Comparison of ENCODE assay signal across 10 cellular contexts in genomic region chr1:6922096-6922931, GRCh38.
DNase-seq lines count a peak whose midpoint lies in the region; ATAC-seq and TF ChIP-seq lines count a peak whose summit lies in the region.
"Had no signal": no experiment of that assay in that cellular context is flagged by ENCODE, and none has a peak within 500 bp of the region (broad histone marks: within the 10 kb centered on the region; RNA-seq: fewer than 3 reads in every experiment).

No MANE protein-coding gene starts in this region.

- H3K9me3 Mint-ChIP-seq in stimulated activated naive B cell treated with anti-CD40 and anti-IgM and Interleukin-4, amounts not matched to agents 10 μg/mL and 1 μg/mL and 100 μg/mL, for 72 hours, result peaks cover 6 to 12% of the 10 kb centered on the region in 2 donors
- peaks cover 6% of the 10 kb centered on the region for H3K9me3 Mint-ChIP-seq in activated CD8-positive, alpha-beta T cell treated with anti-CD3 and anti-CD28 coated beads for 36 hours
- H3K9me3 Mint-ChIP-seq in naive thymus-derived CD8-positive, alpha-beta T cell, result peaks cover 0 to 12% (median 3%) of the 10 kb centered on the region in 9 donors

- TF ChIP-seq RAD21 in Ishikawa (IDR thresholded peaks at IDR 0.05; ENCODE audit: low read depth), result no peak

- no peak for TF ChIP-seq EP300 in Ishikawa (IDR thresholded peaks at IDR 0.05; ENCODE audit: borderline replicate concordance)

- 15% methylated on average over 8 of the region's 8 CpGs for WGBS in right cardiac atrium

- no peak for TF ChIP-seq CTCF in activated CD8-positive, alpha-beta T cell treated with anti-CD3 and anti-CD28 coated beads for 36 hours (IDR thresholded peaks at IDR 0.05)

- CTCF ChIA-PET in activated CD8-positive, alpha-beta T cell treated with anti-CD3 and anti-CD28 coated beads for 36 hours (lab: Charles Lee), result no interaction called here

- no peak overlapping the region for H3K4me3 ChIP-seq in right cardiac atrium (ENCODE audit: low read length)

- H3K4me1 ChIP-seq in right cardiac atrium (ENCODE audit: control insufficient read depth, insufficient read depth, low read length), result peaks cover 5% of the 10 kb centered on the region

- H3K4me1 Mint-ChIP-seq in stimulated activated naive B cell treated with anti-CD40 and anti-IgM and Interleukin-4, amounts not matched to agents 10 μg/mL and 1 μg/mL and 100 μg/mL, for 72 hours, result no peaks in the 10 kb centered on the region
- H3K4me1 Mint-ChIP-seq in activated CD8-positive, alpha-beta T cell treated with anti-CD3 and anti-CD28 coated beads for 36 hours (ENCODE audit: low read depth), result no peaks in the 10 kb centered on the region
- peaks cover 0 to 2% (median 0%) of the 10 kb centered on the region in 4 donors for H3K4me1 Mint-ChIP-seq in naive thymus-derived CD8-positive, alpha-beta T cell

- peak overlapping the region; percentile 5 for H3K27ac Mint-ChIP-seq in stimulated activated naive B cell treated with anti-CD40 and anti-IgM and Interleukin-4, amounts not matched to agents 10 μg/mL and 1 μg/mL and 100 μg/mL, for 72 hours
- H3K27ac Mint-ChIP-seq in activated CD8-positive, alpha-beta T cell treated with anti-CD3 and anti-CD28 coated beads for 36 hours, result no peak overlapping the region
- no peak overlapping the region for H3K27ac Mint-ChIP-seq in naive thymus-derived CD8-positive, alpha-beta T cell

- DNase-seq in astrocyte of the hippocampus (ENCODE audit: low read depth, low spot score) (peak; percentile 90), right cardiac atrium (peak; percentile 73 to 82 (median 76)), SKM-1 treated with dmso at 0.1 percent for 144 hours (lab: John Stamatoyannopoulos, UW; ENCODE audit: unreplicated experiment) (no peak)
- DNase-seq in stimulated activated naive B cell treated with anti-CD40 and anti-IgM and Interleukin-4, amounts not matched to agents 10 μg/mL and 1 μg/mL and 100 μg/mL, for 72 hours, result no peak
- DNase-seq in activated CD8-positive, alpha-beta T cell treated with anti-CD3 and anti-CD28 coated beads for 36 hours, result no peak
- DNase-seq in naive thymus-derived CD8-positive, alpha-beta T cell, result no peak
- DNase-seq: activated T-cell treated with anti-CD3 and anti-CD28 coated beads for 4 hours, PC-3 had no signal

- intact Hi-C loops in right cardiac atrium (cut with DNase I), result no loop called here
- intact Hi-C loops in activated CD8-positive, alpha-beta T cell treated with anti-CD3 and anti-CD28 coated beads for 36 hours (cut with micrococcal nuclease), result no loop called here

- ATAC-seq in right cardiac atrium (peak; percentile 81 to 94), HG02571 (IDR thresholded peaks at IDR 0.05; ENCODE audit: unreplicated experiment) (no peak)
- ATAC-seq in stimulated activated naive B cell treated with anti-CD40 and anti-IgM and Interleukin-4, amounts not matched to agents 10 μg/mL and 1 μg/mL and 100 μg/mL, for 72 hours (replicated peaks), result no peak
- ATAC-seq in activated CD8-positive, alpha-beta T cell treated with anti-CD3 and anti-CD28 coated beads for 36 hours, result no peak
- ATAC-seq in naive thymus-derived CD8-positive, alpha-beta T cell, result no peak
- ATAC-seq: PC-3 had no signal

- no peak overlapping the region for H3K4me3 Mint-ChIP-seq in stimulated activated naive B cell treated with anti-CD40 and anti-IgM and Interleukin-4, amounts not matched to agents 10 μg/mL and 1 μg/mL and 100 μg/mL, for 72 hours
- no peak overlapping the region for H3K4me3 Mint-ChIP-seq in activated CD8-positive, alpha-beta T cell treated with anti-CD3 and anti-CD28 coated beads for 36 hours
- H3K4me3 Mint-ChIP-seq in naive thymus-derived CD8-positive, alpha-beta T cell, result no peak overlapping the region

- POLR2A ChIA-PET in activated CD8-positive, alpha-beta T cell treated with anti-CD3 and anti-CD28 coated beads for 36 hours (lab: Charles Lee), result no interaction called here
- POLR2A ChIA-PET in naive thymus-derived CD8-positive, alpha-beta T cell (lab: Charles Lee), result no interaction called here

- H3K27me3 ChIP-seq in right cardiac atrium (ENCODE audit: control insufficient read depth, insufficient read depth), result no peaks in the 10 kb centered on the region

- H3K27me3 Mint-ChIP-seq in stimulated activated naive B cell treated with anti-CD40 and anti-IgM and Interleukin-4, amounts not matched to agents 10 μg/mL and 1 μg/mL and 100 μg/mL, for 72 hours, result peaks cover 9 to 30% of the 10 kb centered on the region in 2 donors
- H3K27me3 Mint-ChIP-seq in activated CD8-positive, alpha-beta T cell treated with anti-CD3 and anti-CD28 coated beads for 36 hours, result no peaks in the 10 kb centered on the region
- peaks cover 6 to 21% (median 17%) of the 10 kb centered on the region in 5 donors for H3K27me3 Mint-ChIP-seq in naive thymus-derived CD8-positive, alpha-beta T cell

- no peaks in the 10 kb centered on the region for H3K9me3 ChIP-seq in right cardiac atrium (ENCODE audit: control insufficient read depth, low read length)

- no peak overlapping the region for H3K27ac ChIP-seq in right cardiac atrium (ENCODE audit: low read length)

- H3K36me3 Mint-ChIP-seq in stimulated activated naive B cell treated with anti-CD40 and anti-IgM and Interleukin-4, amounts not matched to agents 10 μg/mL and 1 μg/mL and 100 μg/mL, for 72 hours, result peaks cover 0 to 6% of the 10 kb centered on the region in 2 donors
- H3K36me3 Mint-ChIP-seq in activated CD8-positive, alpha-beta T cell treated with anti-CD3 and anti-CD28 coated beads for 36 hours (ENCODE audit: low read depth), result no peaks in the 10 kb centered on the region
- H3K36me3 Mint-ChIP-seq in naive thymus-derived CD8-positive, alpha-beta T cell, result peaks cover 0 to 8% (median 4%) of the 10 kb centered on the region in 3 donors

TF ChIP-seq in Ishikawa, 13 proteins besides CTCF, POLR2A, EP300 and RAD21:
- TF ChIP-seq CEBPB (IDR thresholded peaks at IDR 0.05), result no peak
- no peak for TF ChIP-seq FOXM1 (IDR thresholded peaks at IDR 0.05; ENCODE audit: borderline replicate concordance, low read depth)
- TF ChIP-seq NFIC (IDR thresholded peaks at IDR 0.05), result peak; percentile 71
- TF ChIP-seq CREB1 (IDR thresholded peaks at IDR 0.05; ENCODE audit: low read depth), result no peak
- TF ChIP-seq MAX (IDR thresholded peaks at IDR 0.05), result no peak
- TF ChIP-seq TAF1 (IDR thresholded peaks at IDR 0.05; ENCODE audit: low read depth), result no peak

Comparison
In these comparisons a context has a peak if more than half of its experiments do, and no peak if none do; other contexts are left out.
1. DNase-seq: peak in astrocyte of the hippocampus (single experiment) and right cardiac atrium (3 of 3); none in stimulated activated naive B cell treated with anti-CD40 and anti-IgM and Interleukin-4, amounts not matched to agents 10 μg/mL and 1 μg/mL and 100 μg/mL, for 72 hours (single experiment), SKM-1 treated with dmso at 0.1 percent for 144 hours (single experiment), activated CD8-positive, alpha-beta T cell treated with anti-CD3 and anti-CD28 coated beads for 36 hours (single experiment) and naive thymus-derived CD8-positive, alpha-beta T cell (0 of 10).
2. ATAC-seq: peak in right cardiac atrium (2 of 2); none in stimulated activated naive B cell treated with anti-CD40 and anti-IgM and Interleukin-4, amounts not matched to agents 10 μg/mL and 1 μg/mL and 100 μg/mL, for 72 hours (0 of 2), activated CD8-positive, alpha-beta T cell treated with anti-CD3 and anti-CD28 coated beads for 36 hours (single experiment), naive thymus-derived CD8-positive, alpha-beta T cell (0 of 2) and HG02571 (single experiment).